19 cellular contexts compared by ENCODE assay signal in genomic region chr13:91776650-91777193, GRCh38.
"Had no signal": no experiment of that assay in that cellular context is flagged by ENCODE, and none has a peak within 500 bp of the region (broad histone marks: within the 10 kb centered on the region; RNA-seq: fewer than 3 reads in every experiment).

No MANE protein-coding gene starts in this region.

- H3K36me3 Mint-ChIP-seq: naive thymus-derived CD8-positive, alpha-beta T cell had no signal

- H3K4me1 ChIP-seq: colonic mucosa, foreskin keratinocyte, pancreas had no signal

- H3K27me3 ChIP-seq: colonic mucosa, foreskin keratinocyte, hepatocyte, pancreas had no signal

- H3K36me3 ChIP-seq: colonic mucosa, pancreas had no signal

- H3K4me1 Mint-ChIP-seq: endodermal cell; naive thymus-derived CD8-positive, alpha-beta T cell had no signal

- H3K4me3 Mint-ChIP-seq: endodermal cell; naive thymus-derived CD8-positive, alpha-beta T cell had no signal

- ATAC-seq: foreskin keratinocyte; left lobe of liver; naive thymus-derived CD8-positive, alpha-beta T cell; pancreas; right cardiac atrium had no signal

- H3K27ac ChIP-seq: colonic mucosa, foreskin keratinocyte, hepatocyte, pancreas had no signal

- DNase-seq: colonic mucosa; dermis blood vessel endothelial cell; endodermal cell; erythroblast; foreskin keratinocyte; head of caudate nucleus; mammary epithelial cell; naive thymus-derived CD8-positive, alpha-beta T cell; occipital lobe; pancreas; right cardiac atrium; small intestine; stimulated activated CD4-positive, alpha-beta T cell treated with anti-CD3 and anti-CD28 coated beads, Interleukin-12 subunit alpha, Interleukin-12 subunit beta, amount 100 ng/mL, for 4 hours; stimulated activated naive CD4-positive, alpha-beta T cell treated with Interleukin-2 at 50 U/mL for 16 hours; trophoblast cell had no signal

- H3K27ac Mint-ChIP-seq: endodermal cell; naive thymus-derived CD8-positive, alpha-beta T cell; progenitor cell of endocrine pancreas had no signal

- H3K9me3 Mint-ChIP-seq: endodermal cell had no signal

- H3K9me3 ChIP-seq: colonic mucosa, pancreas had no signal

- H3K27me3 Mint-ChIP-seq: progenitor cell of endocrine pancreas had no signal

- FAIRE-seq: endothelial cell of umbilical vein, pancreas, small intestine had no signal

- H3K4me3 ChIP-seq: colonic mucosa, hepatocyte, pancreas had no signal
